13 cellular contexts compared by ENCODE assay signal in genomic region chr15:99365232-99365631, GRCh38.
DNase-seq lines count a peak whose midpoint lies in the region; ATAC-seq and TF ChIP-seq lines count a peak whose summit lies in the region.
"Had no signal": no experiment of that assay in that cellular context is flagged by ENCODE, and none has a peak within 500 bp of the region (broad histone marks: within the 10 kb centered on the region; RNA-seq: fewer than 3 reads in every experiment).

No MANE protein-coding gene starts in this region.

- H3K27ac ChIP-seq in A673 (ENCODE audit: low read depth, low read length, poor library complexity, severe bottlenecking) (no peak overlapping the region), osteoblast (ENCODE audit: low read depth, low read length) (no peak overlapping the region)
- H3K27ac ChIP-seq: spleen, stomach had no signal

- no peak overlapping the region for H3K4me3 ChIP-seq in GM12864 (ENCODE audit: low read depth, low read length)
- H3K4me3 ChIP-seq in A673 (ENCODE audit: low read depth, low read length, poor library complexity, severe bottlenecking): no peak overlapping the region
- H3K4me3 ChIP-seq in osteoblast (ENCODE audit: insufficient read depth, low read length): no peak overlapping the region
- H3K4me3 ChIP-seq: spleen, stomach had no signal

- H3K36me3 ChIP-seq in A673 (ENCODE audit: insufficient read depth, low read length, poor library complexity, severe bottlenecking) (no peaks in the 10 kb centered on the region), osteoblast (ENCODE audit: insufficient read depth, low read length) (no peaks in the 10 kb centered on the region)

- POLR2A ChIA-PET in A673 (lab: Charles Lee; ENCODE audit: low non-redundant PET): no interaction called here

- TF ChIP-seq CTCF in GM12864 (IDR thresholded peaks at IDR 0.05; ENCODE audit: low read depth, low read length, missing control alignments) (no peak), A673 (conservative IDR thresholded peaks at IDR 0.05; ENCODE audit: low read depth, low read length) (no peak), osteoblast (IDR thresholded peaks at IDR 0.05; ENCODE audit: extremely low read depth, low read depth, low read length) (no peak)

- H3K4me1 ChIP-seq in A673 (ENCODE audit: insufficient read depth, low read length, poor library complexity, severe bottlenecking): no peaks in the 10 kb centered on the region
- no peaks in the 10 kb centered on the region for H3K4me1 ChIP-seq in osteoblast (ENCODE audit: insufficient read depth, low read length)
- H3K4me1 ChIP-seq: stomach had no signal

- no peak overlapping the region for H2AFZ ChIP-seq in osteoblast (ENCODE audit: low read length)

- in situ Hi-C loops in KBM-7 (cut with MboI; ENCODE audit: low pct_unique_long_range_greater_than_20kb, low sequenced_read_pairs): no loop called here

- CTCF ChIA-PET in A673 (lab: Charles Lee): no interaction called here

- no peak overlapping the region for H3K4me2 ChIP-seq in osteoblast (ENCODE audit: insufficient read depth, low read length)

- DNase-seq in GM12864 (ENCODE audit: low read depth): peak; percentile 59
- peak; percentile 55 for DNase-seq in KBM-7
- no peak for DNase-seq in A673 (ENCODE audit: low spot score)
- no peak for DNase-seq in NCI-H1436 treated with DMSO at 0.1 percent for 48 hours (lab: John Stamatoyannopoulos, UW)
- no peak for DNase-seq in osteoblast (ENCODE audit: insufficient read length, low spot score, missing footprints)
- no peak for DNase-seq in left ventricle myocardium superior
- DNase-seq: NCI-H2081 treated with DMSO at 0.1 percent for 48 hours, spleen, stomach had no signal

- intact Hi-C loops in A673 (cut with micrococcal nuclease; ENCODE audit: unreplicated experiment): no loop called here
- intact Hi-C loops in left ventricle myocardium superior (cut with micrococcal nuclease): no loop called here

- no peaks in the 10 kb centered on the region for H3K27me3 ChIP-seq in A673 (replicated peaks; ENCODE audit: insufficient read depth, low read depth, low read length, poor library complexity)
- no peaks in the 10 kb centered on the region for H3K27me3 ChIP-seq in osteoblast (ENCODE audit: insufficient read depth, low read length)
- H3K27me3 ChIP-seq: spleen, stomach had no signal

- H3K9me3 ChIP-seq in A673 (ENCODE audit: low read depth, low read length, poor library complexity, severe bottlenecking) (no peaks in the 10 kb centered on the region), osteoblast (ENCODE audit: low read depth, low read length) (no peaks in the 10 kb centered on the region)

- BruUV-seq in A673 (replicated peaks; lab: Mats Ljungman, UMichigan): no TSS peak

- ATAC-seq in GM19372 (IDR thresholded peaks at IDR 0.05; ENCODE audit: low read depth, unreplicated experiment): peak; percentile 76
- ATAC-seq in HG02852 (IDR thresholded peaks at IDR 0.05; ENCODE audit: unreplicated experiment): peak; percentile 94
- no peak for ATAC-seq in left ventricle myocardium superior
- ATAC-seq: activated CD4-positive, CD25-positive, alpha-beta regulatory T cell treated with anti-CD3 and anti-CD28 coated beads, Interleukin-2, amount 50 U/mL, for 24 hours; Right ventricle myocardium inferior had no signal

- no peaks in the 10 kb centered on the region for H4K20me1 ChIP-seq in osteoblast (ENCODE audit: insufficient read depth, low read length)

- no peaks in the 10 kb centered on the region for H3K79me2 ChIP-seq in osteoblast (ENCODE audit: insufficient read depth, low read length)

Comparison
In these comparisons a context has a peak if more than half of its experiments do, and no peak if none do; other contexts are left out.
1. DNase-seq: peak in GM12864 (single experiment) and KBM-7 (single experiment); none in A673 (single experiment), NCI-H1436 treated with DMSO at 0.1 percent for 48 hours (single experiment), osteoblast (single experiment) and left ventricle myocardium superior (single experiment).